1 cellular context compared by ENCODE assay signal in genomic region chr3:180909369-180910127, GRCh38.
TF ChIP-seq lines count a peak whose summit lies in the region.

No MANE protein-coding gene starts in this region.

TF ChIP-seq in K562, 482 proteins besides CTCF, POLR2A, EP300 and RAD21 (continued from another document):
- TF ChIP-seq, protein P1, sequence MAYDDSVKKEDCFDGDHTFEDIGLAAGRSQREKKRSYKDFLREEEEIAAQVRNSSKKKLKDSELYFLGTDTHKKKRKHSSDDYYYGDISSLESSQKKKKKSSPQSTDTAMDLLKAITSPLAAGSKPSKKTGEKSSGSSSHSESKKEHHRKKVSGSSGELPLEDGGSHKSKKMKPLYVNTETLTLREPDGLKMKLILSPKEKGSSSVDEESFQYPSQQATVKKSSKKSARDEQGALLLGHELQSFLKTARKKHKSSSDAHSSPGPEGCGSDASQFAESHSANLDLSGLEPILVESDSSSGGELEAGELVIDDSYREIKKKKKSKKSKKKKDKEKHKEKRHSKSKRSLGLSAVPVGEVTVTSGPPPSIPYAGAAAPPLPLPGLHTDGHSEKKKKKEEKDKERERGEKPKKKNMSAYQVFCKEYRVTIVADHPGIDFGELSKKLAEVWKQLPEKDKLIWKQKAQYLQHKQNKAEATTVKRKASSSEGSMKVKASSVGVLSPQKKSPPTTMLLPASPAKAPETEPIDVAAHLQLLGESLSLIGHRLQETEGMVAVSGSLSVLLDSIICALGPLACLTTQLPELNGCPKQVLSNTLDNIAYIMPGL (CRISPR knock-in tag; IDR thresholded peaks at IDR 0.05) = no peak
- TF ChIP-seq ARID3B (CRISPR knock-in tag; IDR thresholded peaks at IDR 0.05; ENCODE audit: borderline replicate concordance) = no peak
TF ChIP-seq in K562: peak in this region for 6.
